In genomic region chr5:150409638-150410523, GRCh38 we compare ENCODE assay signal across 1 cellular context.
TF ChIP-seq lines count a peak whose summit lies in the region.

No MANE protein-coding gene starts in this region.

TF ChIP-seq in HepG2, 621 proteins besides CTCF, POLR2A, EP300 and RAD21:
- TF ChIP-seq RFX5 (IDR thresholded peaks at IDR 0.05; ENCODE audit: low read depth, low read length): peak; percentile 99
- TF ChIP-seq CREB1 (IDR thresholded peaks at IDR 0.05): peak; percentile 89
- peak; percentile 93 for TF ChIP-seq CREB1 (CRISPR knock-in tag; IDR thresholded peaks at IDR 0.05)
- TF ChIP-seq RFXANK (CRISPR knock-in tag; IDR thresholded peaks at IDR 0.05): peak; percentile 99
- no peak for TF ChIP-seq ZNF362 (CRISPR knock-in tag; IDR thresholded peaks at IDR 0.05; ENCODE audit: borderline replicate concordance)
- TF ChIP-seq NFYC (CRISPR knock-in tag; IDR thresholded peaks at IDR 0.05): peak; percentile 82
- TF ChIP-seq, protein P1, sequence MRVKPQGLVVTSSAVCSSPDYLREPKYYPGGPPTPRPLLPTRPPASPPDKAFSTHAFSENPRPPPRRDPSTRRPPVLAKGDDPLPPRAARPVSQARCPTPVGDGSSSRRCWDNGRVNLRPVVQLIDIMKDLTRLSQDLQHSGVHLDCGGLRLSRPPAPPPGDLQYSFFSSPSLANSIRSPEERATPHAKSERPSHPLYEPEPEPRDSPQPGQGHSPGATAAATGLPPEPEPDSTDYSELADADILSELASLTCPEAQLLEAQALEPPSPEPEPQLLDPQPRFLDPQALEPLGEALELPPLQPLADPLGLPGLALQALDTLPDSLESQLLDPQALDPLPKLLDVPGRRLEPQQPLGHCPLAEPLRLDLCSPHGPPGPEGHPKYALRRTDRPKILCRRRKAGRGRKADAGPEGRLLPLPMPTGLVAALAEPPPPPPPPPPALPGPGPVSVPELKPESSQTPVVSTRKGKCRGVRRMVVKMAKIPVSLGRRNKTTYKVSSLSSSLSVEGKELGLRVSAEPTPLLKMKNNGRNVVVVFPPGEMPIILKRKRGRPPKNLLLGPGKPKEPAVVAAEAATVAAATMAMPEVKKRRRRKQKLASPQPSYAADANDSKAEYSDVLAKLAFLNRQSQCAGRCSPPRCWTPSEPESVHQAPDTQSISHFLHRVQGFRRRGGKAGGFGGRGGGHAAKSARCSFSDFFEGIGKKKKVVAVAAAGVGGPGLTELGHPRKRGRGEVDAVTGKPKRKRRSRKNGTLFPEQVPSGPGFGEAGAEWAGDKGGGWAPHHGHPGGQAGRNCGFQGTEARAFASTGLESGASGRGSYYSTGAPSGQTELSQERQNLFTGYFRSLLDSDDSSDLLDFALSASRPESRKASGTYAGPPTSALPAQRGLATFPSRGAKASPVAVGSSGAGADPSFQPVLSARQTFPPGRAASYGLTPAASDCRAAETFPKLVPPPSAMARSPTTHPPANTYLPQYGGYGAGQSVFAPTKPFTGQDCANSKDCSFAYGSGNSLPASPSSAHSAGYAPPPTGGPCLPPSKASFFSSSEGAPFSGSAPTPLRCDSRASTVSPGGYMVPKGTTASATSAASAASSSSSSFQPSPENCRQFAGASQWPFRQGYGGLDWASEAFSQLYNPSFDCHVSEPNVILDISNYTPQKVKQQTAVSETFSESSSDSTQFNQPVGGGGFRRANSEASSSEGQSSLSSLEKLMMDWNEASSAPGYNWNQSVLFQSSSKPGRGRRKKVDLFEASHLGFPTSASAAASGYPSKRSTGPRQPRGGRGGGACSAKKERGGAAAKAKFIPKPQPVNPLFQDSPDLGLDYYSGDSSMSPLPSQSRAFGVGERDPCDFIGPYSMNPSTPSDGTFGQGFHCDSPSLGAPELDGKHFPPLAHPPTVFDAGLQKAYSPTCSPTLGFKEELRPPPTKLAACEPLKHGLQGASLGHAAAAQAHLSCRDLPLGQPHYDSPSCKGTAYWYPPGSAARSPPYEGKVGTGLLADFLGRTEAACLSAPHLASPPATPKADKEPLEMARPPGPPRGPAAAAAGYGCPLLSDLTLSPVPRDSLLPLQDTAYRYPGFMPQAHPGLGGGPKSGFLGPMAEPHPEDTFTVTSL (CRISPR knock-in tag; IDR thresholded peaks at IDR 0.05; ENCODE audit: borderline replicate concordance): no peak
- TF ChIP-seq ZNF232 (CRISPR knock-in tag; IDR thresholded peaks at IDR 0.05; ENCODE audit: borderline replicate concordance): no peak
- TF ChIP-seq CREM (IDR thresholded peaks at IDR 0.05): peak; percentile 86; the same call in 1 of the 2 replicates
- no peak for TF ChIP-seq CREM (CRISPR knock-in tag; IDR thresholded peaks at IDR 0.05)
- TF ChIP-seq ATF1 (CRISPR knock-in tag; IDR thresholded peaks at IDR 0.05): peak; percentile 85
- peak; percentile 79 for TF ChIP-seq NFYB (CRISPR knock-in tag; IDR thresholded peaks at IDR 0.05)
- TF ChIP-seq CHD2 (IDR thresholded peaks at IDR 0.05; ENCODE audit: low read depth, low read length): no peak
- TF ChIP-seq GLMP (CRISPR knock-in tag; IDR thresholded peaks at IDR 0.05; ENCODE audit: borderline replicate concordance): no peak
- no peak for TF ChIP-seq DPF2 (CRISPR knock-in tag; IDR thresholded peaks at IDR 0.05; ENCODE audit: borderline replicate concordance, low read depth)
- TF ChIP-seq ARNT (IDR thresholded peaks at IDR 0.05): no peak
- TF ChIP-seq, protein P2, sequence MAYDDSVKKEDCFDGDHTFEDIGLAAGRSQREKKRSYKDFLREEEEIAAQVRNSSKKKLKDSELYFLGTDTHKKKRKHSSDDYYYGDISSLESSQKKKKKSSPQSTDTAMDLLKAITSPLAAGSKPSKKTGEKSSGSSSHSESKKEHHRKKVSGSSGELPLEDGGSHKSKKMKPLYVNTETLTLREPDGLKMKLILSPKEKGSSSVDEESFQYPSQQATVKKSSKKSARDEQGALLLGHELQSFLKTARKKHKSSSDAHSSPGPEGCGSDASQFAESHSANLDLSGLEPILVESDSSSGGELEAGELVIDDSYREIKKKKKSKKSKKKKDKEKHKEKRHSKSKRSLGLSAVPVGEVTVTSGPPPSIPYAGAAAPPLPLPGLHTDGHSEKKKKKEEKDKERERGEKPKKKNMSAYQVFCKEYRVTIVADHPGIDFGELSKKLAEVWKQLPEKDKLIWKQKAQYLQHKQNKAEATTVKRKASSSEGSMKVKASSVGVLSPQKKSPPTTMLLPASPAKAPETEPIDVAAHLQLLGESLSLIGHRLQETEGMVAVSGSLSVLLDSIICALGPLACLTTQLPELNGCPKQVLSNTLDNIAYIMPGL (CRISPR knock-in tag; IDR thresholded peaks at IDR 0.05; ENCODE audit: borderline replicate concordance in 1 of 2, low read depth in 1 of 2): 0 out of 4 replicates have a peak, but pooled peaks of 1 of the 2 experiments have one; percentile 14
- peak; percentile 100 for TF ChIP-seq RFXAP (CRISPR knock-in tag; IDR thresholded peaks at IDR 0.05; ENCODE audit: borderline replicate concordance)
- 0 out of 2 replicates have a peak, but pooled peaks have one; percentile 14 for TF ChIP-seq ZNF441 (CRISPR knock-in tag; IDR thresholded peaks at IDR 0.05; ENCODE audit: borderline replicate concordance)
- peak; percentile 45; the same call in 1 of the 2 replicates for TF ChIP-seq BHLHE40 (IDR thresholded peaks at IDR 0.05; ENCODE audit: low read length)
